ENCODE assay signal across 30 cellular contexts in the genomic region with DNA sequence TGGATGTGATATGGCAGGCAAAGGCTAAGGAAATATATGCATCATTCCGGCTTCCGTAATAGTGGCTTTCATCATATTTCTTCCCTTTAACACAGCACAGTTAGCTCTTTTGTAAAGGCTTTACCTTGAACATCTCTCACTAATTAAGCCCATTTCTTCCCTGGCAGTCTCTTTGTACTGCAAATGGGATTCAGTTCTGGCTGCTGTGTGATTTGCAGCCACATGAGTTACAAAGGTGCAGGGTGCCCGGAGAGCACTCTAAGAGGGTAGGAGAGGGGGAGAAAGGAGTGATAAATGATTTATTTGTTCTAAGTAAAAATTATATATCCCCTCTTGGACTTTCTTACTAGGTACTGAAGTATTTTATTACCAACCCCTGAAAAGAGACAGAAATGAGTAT.
"Had no signal": no experiment of that assay in that cellular context is flagged by ENCODE, and none has a peak within 500 bp of the region (broad histone marks: within the 10 kb centered on the region; RNA-seq: fewer than 3 reads in every experiment).

No MANE protein-coding gene starts in this region.

- H3K27me3 ChIP-seq: adrenal gland, body of pancreas, esophagus squamous epithelium, gastroesophageal sphincter, heart right ventricle had no signal

- DNase-seq: activated CD4-positive, alpha-beta T cell treated with anti-CD3 and anti-CD28 coated beads for 1 hour; activated CD4-positive, alpha-beta T cell treated with anti-CD3 and anti-CD28 coated beads for 4 hours; activated CD4-positive, alpha-beta T cell treated with anti-CD3 and anti-CD28 coated beads, Interleukin-2, amount 10 ng/mL, durations not matched to agents 7 days and 5 days; activated CD4-positive, alpha-beta T cell treated with anti-CD3 and anti-CD28 coated beads, Interleukin-2, amount 50 U/mL, for 48 hours; activated CD8-positive, alpha-beta memory T cell treated with anti-CD3 and anti-CD28 coated beads for 24 hours; activated CD8-positive, alpha-beta T cell treated with anti-CD3 and anti-CD28 coated beads for 36 hours; activated effector memory CD4-positive, alpha-beta T cell treated with anti-CD3 and anti-CD28 coated beads, Interleukin-2, amount 50 U/mL, for 16 hours; activated naive CD4-positive, alpha-beta T cell treated with anti-CD3 and anti-CD28 coated beads for 36 hours; activated naive CD8-positive, alpha-beta T cell treated with anti-CD3 and anti-CD28 coated beads for 36 hours; activated naive CD8-positive, alpha-beta T cell treated with anti-CD3 and anti-CD28 coated beads, Interleukin-2, amount 50 U/mL, for 24 hours; activated T-cell treated with anti-CD3 and anti-CD28 coated beads, Interleukin-2, amount 50 U/mL, for 1 hour; activated T-cell treated with anti-CD3 and anti-CD28 coated beads, Interleukin-2, amount 50 U/mL, for 48 hours; adrenal gland; amygdala; aorta; body of pancreas; caudate nucleus; cortex of kidney; dermis blood vessel endothelial cell; effector CD4-positive, alpha-beta T cell; esophagus squamous epithelium; foreskin melanocyte; heart right ventricle; T-helper 1 cell; T-helper 2 cell had no signal

- H3K27ac Mint-ChIP-seq: activated CD4-positive, alpha-beta T cell treated with anti-CD3 and anti-CD28 coated beads, Interleukin-2, amount 10 ng/mL, durations not matched to agents 7 days and 5 days; activated CD8-positive, alpha-beta T cell treated with anti-CD3 and anti-CD28 coated beads for 36 hours; activated naive CD4-positive, alpha-beta T cell treated with anti-CD3 and anti-CD28 coated beads for 36 hours; activated naive CD4-positive, alpha-beta T cell treated with anti-CD3 and anti-CD28 coated beads, Interleukin-2, amount 50 U/mL, for 24 hours; activated naive CD8-positive, alpha-beta T cell treated with anti-CD3 and anti-CD28 coated beads for 36 hours; activated naive CD8-positive, alpha-beta T cell treated with anti-CD3 and anti-CD28 coated beads, Interleukin-2, amount 50 U/mL, for 24 hours; activated T-helper 1 cell treated with anti-CD3 and anti-CD28 coated beads, Interleukin-12 subunit alpha, Interleukin-12 subunit beta, Interleukin-2, Interleukin-4 antibody, amounts not matched to agents 30 ng/mL and 10 ng/mL and 1 ng/mL, durations not matched to agents 14 hours and 24 hours and 36 hours; activated T-helper 2 cell treated with anti-CD3 and anti-CD28 coated beads, Interferon-gamma antibody, Interleukin-2, Interleukin-4, amounts not matched to agents 10 μg/mL and 5 μg/mL and 100 μg/mL, durations not matched to agents 14 hours and 24 hours and 36 hours had no signal

- H3K4me3 Mint-ChIP-seq: activated CD4-positive, alpha-beta T cell treated with anti-CD3 and anti-CD28 coated beads, Interleukin-2, amount 10 ng/mL, durations not matched to agents 7 days and 5 days; activated CD8-positive, alpha-beta T cell treated with anti-CD3 and anti-CD28 coated beads for 36 hours; activated naive CD4-positive, alpha-beta T cell treated with anti-CD3 and anti-CD28 coated beads for 36 hours; activated naive CD4-positive, alpha-beta T cell treated with anti-CD3 and anti-CD28 coated beads, Interleukin-2, amount 50 U/mL, for 24 hours; activated naive CD8-positive, alpha-beta T cell treated with anti-CD3 and anti-CD28 coated beads for 36 hours; activated naive CD8-positive, alpha-beta T cell treated with anti-CD3 and anti-CD28 coated beads, Interleukin-2, amount 50 U/mL, for 24 hours; activated T-helper 1 cell treated with anti-CD3 and anti-CD28 coated beads, Interleukin-12 subunit alpha, Interleukin-12 subunit beta, Interleukin-2, Interleukin-4 antibody, amounts not matched to agents 30 ng/mL and 10 ng/mL and 1 ng/mL, durations not matched to agents 14 hours and 24 hours and 36 hours had no signal

- H3K27ac ChIP-seq: adrenal gland, body of pancreas, epithelial cell of prostate, esophagus squamous epithelium, gastroesophageal sphincter, heart right ventricle had no signal

- H3K36me3 ChIP-seq: adrenal gland, esophagus squamous epithelium, gastroesophageal sphincter, heart right ventricle had no signal

- H3K9me3 Mint-ChIP-seq: activated CD4-positive, alpha-beta T cell treated with anti-CD3 and anti-CD28 coated beads, Interleukin-2, amount 10 ng/mL, durations not matched to agents 7 days and 5 days; activated CD8-positive, alpha-beta T cell treated with anti-CD3 and anti-CD28 coated beads for 36 hours; activated naive CD4-positive, alpha-beta T cell treated with anti-CD3 and anti-CD28 coated beads for 36 hours; activated naive CD4-positive, alpha-beta T cell treated with anti-CD3 and anti-CD28 coated beads, Interleukin-2, amount 50 U/mL, for 24 hours; activated naive CD8-positive, alpha-beta T cell treated with anti-CD3 and anti-CD28 coated beads for 36 hours; activated naive CD8-positive, alpha-beta T cell treated with anti-CD3 and anti-CD28 coated beads, Interleukin-2, amount 50 U/mL, for 24 hours; activated T-helper 1 cell treated with anti-CD3 and anti-CD28 coated beads, Interleukin-12 subunit alpha, Interleukin-12 subunit beta, Interleukin-2, Interleukin-4 antibody, amounts not matched to agents 30 ng/mL and 10 ng/mL and 1 ng/mL, durations not matched to agents 14 hours and 24 hours and 36 hours; activated T-helper 2 cell treated with anti-CD3 and anti-CD28 coated beads, Interferon-gamma antibody, Interleukin-2, Interleukin-4, amounts not matched to agents 10 μg/mL and 5 μg/mL and 100 μg/mL, durations not matched to agents 14 hours and 24 hours and 36 hours had no signal

- H3K4me3 ChIP-seq: adrenal gland, body of pancreas, esophagus squamous epithelium, gastroesophageal sphincter, heart right ventricle had no signal

- H3K4me1 ChIP-seq: adrenal gland, body of pancreas, esophagus squamous epithelium, gastroesophageal sphincter had no signal

- H3K4me1 Mint-ChIP-seq: activated naive CD4-positive, alpha-beta T cell treated with anti-CD3 and anti-CD28 coated beads, Interleukin-2, amount 50 U/mL, for 24 hours; activated naive CD8-positive, alpha-beta T cell treated with anti-CD3 and anti-CD28 coated beads for 36 hours; activated naive CD8-positive, alpha-beta T cell treated with anti-CD3 and anti-CD28 coated beads, Interleukin-2, amount 50 U/mL, for 24 hours had no signal

- H3K9me3 ChIP-seq: adrenal gland, body of pancreas, esophagus squamous epithelium, gastroesophageal sphincter, heart right ventricle had no signal

- ATAC-seq: activated CD8-positive, alpha-beta T cell treated with anti-CD3 and anti-CD28 coated beads for 36 hours; activated naive CD8-positive, alpha-beta T cell treated with anti-CD3 and anti-CD28 coated beads, Interleukin-2, amount 50 U/mL, for 24 hours; body of pancreas; gastroesophageal sphincter; heart right ventricle had no signal

- H3K27me3 Mint-ChIP-seq: activated CD8-positive, alpha-beta T cell treated with anti-CD3 and anti-CD28 coated beads for 36 hours; activated naive CD4-positive, alpha-beta T cell treated with anti-CD3 and anti-CD28 coated beads, Interleukin-2, amount 50 U/mL, for 24 hours; activated naive CD8-positive, alpha-beta T cell treated with anti-CD3 and anti-CD28 coated beads for 36 hours; activated naive CD8-positive, alpha-beta T cell treated with anti-CD3 and anti-CD28 coated beads, Interleukin-2, amount 50 U/mL, for 24 hours had no signal

- H3K36me3 Mint-ChIP-seq: activated naive CD4-positive, alpha-beta T cell treated with anti-CD3 and anti-CD28 coated beads, Interleukin-2, amount 50 U/mL, for 24 hours; activated naive CD8-positive, alpha-beta T cell treated with anti-CD3 and anti-CD28 coated beads for 36 hours had no signal
